17 cellular contexts compared by ENCODE assay signal in genomic region chr2:80016166-80016565, GRCh38.
A peak's percentile ranks its signal among the peaks of the same experiment; 100 is the strongest.
DNase-seq lines count a peak whose midpoint lies in the region; ATAC-seq and TF ChIP-seq lines count a peak whose summit lies in the region.
"Had no signal": no experiment of that assay in that cellular context is flagged by ENCODE, and none has a peak within 500 bp of the region (broad histone marks: within the 10 kb centered on the region; RNA-seq: fewer than 3 reads in every experiment).

No MANE protein-coding gene starts in this region.

- H4K8ac ChIP-seq in IMR-90 (ENCODE audit: low read depth in 2 of 2, low read length in 2 of 2), result peak overlapping the region in 1 of 2 experiments; percentile 44; a peak in 1 of 4 replicates

- H4K5ac ChIP-seq in IMR-90 (ENCODE audit: low read depth, low read length), result no peak overlapping the region; the same call in 1 of the 2 replicates

- H2AFZ ChIP-seq in IMR-90 (replicated peaks; ENCODE audit: low read length, poor library complexity), result no peak overlapping the region

- H4K20me1 ChIP-seq in IMR-90 (ENCODE audit: insufficient read depth, low read length), result no peaks in the 10 kb centered on the region
- H4K20me1 ChIP-seq: BLaER1 treated with 17β-estradiol and CSF1 and Interleukin-3, amounts not matched to agents 10 nM and 100 nM had no signal

- H3K4me1 ChIP-seq in IMR-90 (ENCODE audit: control insufficient read depth, insufficient read depth, low read length), result peaks cover 9% of the 10 kb centered on the region

- no peaks in the 10 kb centered on the region for H3K79me1 ChIP-seq in IMR-90 (ENCODE audit: low read depth in 1 of 2, low read length in 2 of 2)

- peak overlapping the region; percentile 11; the same call in 1 of the 2 replicates for H3K18ac ChIP-seq in IMR-90 (ENCODE audit: low read depth, low read length)

- H2AK5ac ChIP-seq in IMR-90 (ENCODE audit: low read depth, low read length), result peak overlapping the region; percentile 20; the same call in 1 of the 2 replicates

- peaks cover 31% of the 10 kb centered on the region for H3K27me3 Mint-ChIP-seq in WTC11 (ENCODE audit: low read depth)
- H3K27me3 Mint-ChIP-seq: B cell had no signal

- H3K9me3 Mint-ChIP-seq in WTC11, result no peaks in the 10 kb centered on the region

- TF ChIP-seq CTCF in IMR-90 (conservative IDR thresholded peaks at IDR 0.05; ENCODE audit: low read depth, low read length) (no peak), WTC11 (IDR thresholded peaks at IDR 0.05) (no peak)

- H2BK5ac ChIP-seq in IMR-90 (ENCODE audit: low read depth, low read length, poor library complexity, severe bottlenecking), result peak overlapping the region; percentile 14

- H3K56ac ChIP-seq in IMR-90 (ENCODE audit: extremely low read depth, insufficient read depth, low read length), result no peak overlapping the region; the same call in 1 of the 2 replicates

- no peaks in the 10 kb centered on the region for H3K27me3 ChIP-seq in IMR-90 (ENCODE audit: control insufficient read depth, insufficient read depth, low read length)
- H3K27me3 ChIP-seq: BLaER1 treated with 17β-estradiol and CSF1 and Interleukin-3, amounts not matched to agents 10 nM and 100 nM had no signal

- H3K4ac ChIP-seq in IMR-90 (ENCODE audit: low read depth, low read length), result peak overlapping the region; percentile 39

- H2BK120ac ChIP-seq in IMR-90 (ENCODE audit: low read depth, low read length), result peak overlapping the region; percentile 64

- H3K36me3 ChIP-seq in IMR-90 (ENCODE audit: control insufficient read depth, insufficient read depth, low read length), result no peaks in the 10 kb centered on the region
- H3K36me3 ChIP-seq: BLaER1 treated with 17β-estradiol and CSF1 and Interleukin-3, amounts not matched to agents 10 nM and 100 nM; HAP-1 had no signal

- H2BK15ac ChIP-seq in IMR-90 (ENCODE audit: low read depth, low read length), result peak overlapping the region; percentile 63; the same call in 2 of the 3 replicates

- CTCF ChIA-PET in IMR-90 (lab: Yijun Ruan, JAX) (no interaction called here), WTC11 (lab: Charles Lee) (no interaction called here)

- in situ Hi-C loops in IMR-90 (cut with MboI; ENCODE audit: low sequenced_read_pairs), result no loop called here

- no peak for ATAC-seq in IMR-90 (ENCODE audit: low read depth)
- ATAC-seq in WTC11, result no peak; the same call in 1 of the 2 replicates
- no peak for ATAC-seq in GM19397 (IDR thresholded peaks at IDR 0.05; ENCODE audit: unreplicated experiment)
- ATAC-seq: CD8-positive, alpha-beta T cell; GM12878 had no signal

- peak overlapping the region; percentile 60; the same call in 1 of the 2 replicates for H3K27ac Mint-ChIP-seq in WTC11
- H3K27ac Mint-ChIP-seq: B cell; CD8-positive, alpha-beta T cell had no signal

- no peaks in the 10 kb centered on the region for H3K36me3 Mint-ChIP-seq in WTC11
- H3K36me3 Mint-ChIP-seq: CD8-positive, alpha-beta T cell had no signal

- no peaks in the 10 kb centered on the region for H3K9me3 ChIP-seq in IMR-90 (ENCODE audit: control insufficient read depth, insufficient read depth, low read length)
- H3K9me3 ChIP-seq: BLaER1 treated with 17β-estradiol and CSF1 and Interleukin-3, amounts not matched to agents 10 nM and 100 nM; HAP-1 had no signal

- H3K27ac ChIP-seq in IMR-90 (ENCODE audit: insufficient read depth, low read length), result no peak overlapping the region
- H3K27ac ChIP-seq: BLaER1 treated with 17β-estradiol and CSF1 and Interleukin-3, amounts not matched to agents 10 nM and 100 nM had no signal

- H3K23ac ChIP-seq in IMR-90 (ENCODE audit: low read depth, low read length), result no peak overlapping the region

- 100% methylated on average over 2 of the region's 5 CpGs; no CpG with 5 or more reads in 1 of the 2 experiments for WGBS in IMR-90 (ENCODE audit: extremely low coverage in 2 of 2, insufficient read length in 1 of 2), 2 experiments

- dilution Hi-C loops in IMR-90 (cut with HindIII; ENCODE audit: low sequenced_read_pairs, unreplicated experiment), result no loop called here

- H3K4me1 Mint-ChIP-seq in WTC11, result peaks cover 11% of the 10 kb centered on the region
- H3K4me1 Mint-ChIP-seq: B cell had no signal

- POLR2A ChIA-PET in IMR-90 (lab: Charles Lee; ENCODE audit: unreplicated experiment) (no interaction called here), WTC11 (lab: Charles Lee) (no interaction called here)

- no TSS peak for BruUV-seq in IMR-90 (replicated peaks; lab: Mats Ljungman, UMichigan)

- TF ChIP-seq POLR2A in IMR-90 (IDR thresholded peaks at IDR 0.05; ENCODE audit: low read depth, low read length), result no peak

- H3K4me2 ChIP-seq in IMR-90 (ENCODE audit: low read depth, low read length), result no peak overlapping the region
- H3K4me2 ChIP-seq: BLaER1 treated with 17β-estradiol and CSF1 and Interleukin-3, amounts not matched to agents 10 nM and 100 nM had no signal

- TF ChIP-seq RAD21 in IMR-90 (IDR thresholded peaks at IDR 0.05; ENCODE audit: low read length), result no peak

- DNase-seq in Ammon's horn (ENCODE audit: low spot score), result peak; percentile 57
- DNase-seq in IMR-90, result no peak
- no peak for DNase-seq in WTC11 (ENCODE audit: low spot score)
- DNase-seq in pons (ENCODE audit: low spot score), result peak; percentile 5
- no peak for DNase-seq in dermis blood vessel endothelial cell
- DNase-seq in activated CD4-positive, alpha-beta T cell treated with anti-CD3 and anti-CD28 coated beads, Interleukin-2, amount 50 U/mL, for 48 hours, result no peak
- DNase-seq: 8988T; CD8-positive, alpha-beta T cell; DMS 273 treated with DMSO at 0.1 percent for 48 hours; DMS53; DND-41; EL had no signal

- H2AK9ac ChIP-seq in IMR-90 (replicated peaks; ENCODE audit: low read depth, low read length, poor library complexity), result no peak overlapping the region

- peaks cover 3% of the 10 kb centered on the region; the same call in 1 of the 2 replicates for H3K9me1 ChIP-seq in IMR-90 (ENCODE audit: insufficient read depth, low read length)

- peak overlapping the region; percentile 21 for H4K91ac ChIP-seq in IMR-90 (ENCODE audit: insufficient read depth, low read depth, low read length)

- H3K14ac ChIP-seq in IMR-90 (replicated peaks; ENCODE audit: low read depth, low read length), result peak overlapping the region; percentile 43; the same call in 1 of the 2 replicates

- no peak overlapping the region for H3K4me3 Mint-ChIP-seq in WTC11
- H3K4me3 Mint-ChIP-seq: B cell; CD8-positive, alpha-beta T cell had no signal

- no peak overlapping the region for H3K4me3 ChIP-seq in IMR-90 (ENCODE audit: insufficient read depth, low read depth, low read length)
- H3K4me3 ChIP-seq: BLaER1 treated with 17β-estradiol and CSF1 and Interleukin-3, amounts not matched to agents 10 nM and 100 nM; GM12878; HAP-1 had no signal

- intact Hi-C loops in IMR-90 (cut with micrococcal nuclease), result no loop called here

- no peak overlapping the region for H3K9ac ChIP-seq in IMR-90 (ENCODE audit: low read depth, low read length)
- H3K9ac ChIP-seq: BLaER1 treated with 17β-estradiol and CSF1 and Interleukin-3, amounts not matched to agents 10 nM and 100 nM had no signal

- peak overlapping the region; percentile 79 for H2BK20ac ChIP-seq in IMR-90 (ENCODE audit: low read depth, low read length)

TF ChIP-seq in IMR-90, 13 proteins besides CTCF, POLR2A, EP300 and RAD21:
- no peak for TF ChIP-seq RFX5 (IDR thresholded peaks at IDR 0.05; ENCODE audit: low read depth, low read length)
- TF ChIP-seq RCOR1 (IDR thresholded peaks at IDR 0.05; ENCODE audit: insufficient replicate concordance, low read length), result no peak
- TF ChIP-seq CHD1 (IDR thresholded peaks at IDR 0.05; ENCODE audit: low read depth, low read length), result no peak
- no peak for TF ChIP-seq MAFK (IDR thresholded peaks at IDR 0.05; ENCODE audit: low read depth, low read length)
- no peak for TF ChIP-seq USF2 (IDR thresholded peaks at IDR 0.05; ENCODE audit: low read depth, low read length)
- no peak for TF ChIP-seq NFE2L2 (IDR thresholded peaks at IDR 0.05; ENCODE audit: low read depth, low read length)
- TF ChIP-seq BHLHE40 (IDR thresholded peaks at IDR 0.05; ENCODE audit: low read depth, low read length), result no peak
- TF ChIP-seq MAZ (IDR thresholded peaks at IDR 0.05; ENCODE audit: borderline replicate concordance, low read depth, low read length), result no peak
- no peak for TF ChIP-seq CEBPB (IDR thresholded peaks at IDR 0.05; ENCODE audit: low read depth, low read length)
- no peak for TF ChIP-seq MXI1 (IDR thresholded peaks at IDR 0.05; ENCODE audit: borderline replicate concordance, low read depth, low read length)

TF ChIP-seq in WTC11, 78 proteins besides CTCF, POLR2A, EP300 and RAD21 (continues in another document):
- no peak for TF ChIP-seq ERG (CRISPR knock-in tag; IDR thresholded peaks at IDR 0.05)
- no peak for TF ChIP-seq PREB (CRISPR knock-in tag; IDR thresholded peaks at IDR 0.05; ENCODE audit: borderline replicate concordance)
- no peak for TF ChIP-seq MAX (CRISPR knock-in tag; IDR thresholded peaks at IDR 0.05)
- no peak for TF ChIP-seq ZMAT4 (CRISPR knock-in tag; IDR thresholded peaks at IDR 0.05)
- TF ChIP-seq GTF2I (CRISPR knock-in tag; conservative IDR thresholded peaks at IDR 0.05), result no peak
- TF ChIP-seq CBFB (CRISPR knock-in tag; IDR thresholded peaks at IDR 0.05; ENCODE audit: low read depth), result no peak
- TF ChIP-seq EMX1 (CRISPR knock-in tag; IDR thresholded peaks at IDR 0.05), result no peak

Comparison
In these comparisons a context has a peak if more than half of its experiments do, and no peak if none do; other contexts are left out.
1. DNase-seq: peak in Ammon's horn (single experiment) and pons (single experiment); none in IMR-90 (single experiment), WTC11 (single experiment), dermis blood vessel endothelial cell (single experiment) and activated CD4-positive, alpha-beta T cell treated with anti-CD3 and anti-CD28 coated beads, Interleukin-2, amount 50 U/mL, for 48 hours (0 of 2).